In the genomic region with DNA sequence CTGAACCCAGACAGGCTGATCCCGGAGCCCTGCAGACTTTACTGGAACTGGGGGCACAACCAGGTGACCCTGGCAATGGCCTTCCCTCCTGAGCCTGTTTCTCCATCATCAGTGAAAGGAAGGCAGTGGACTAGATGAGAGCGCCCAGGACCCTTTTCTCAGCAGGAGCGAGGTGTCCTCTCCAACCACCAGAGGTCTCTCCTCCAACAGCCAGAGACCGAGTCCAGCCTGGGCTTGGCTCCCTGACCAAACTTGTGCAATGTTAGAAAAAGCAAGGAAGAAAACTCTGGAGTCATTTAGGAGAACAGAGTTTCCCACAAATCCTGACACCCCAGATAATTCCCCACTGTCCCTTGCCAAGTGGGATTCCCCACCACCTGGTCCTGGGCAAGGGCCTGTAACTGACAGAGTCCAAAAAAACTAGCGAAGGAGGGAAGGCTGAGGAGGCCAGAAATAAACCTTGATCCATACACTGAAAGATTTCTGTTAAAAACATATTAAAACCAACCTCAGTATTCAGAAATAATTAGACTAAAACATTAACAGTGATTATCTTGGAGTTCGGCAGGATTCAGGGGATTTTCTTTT, we compare ENCODE assay signal across 1 cellular context.
TF ChIP-seq lines count a peak whose summit lies in the region.

No MANE protein-coding gene starts in this region.

TF ChIP-seq in GM12878, 131 proteins besides CTCF, POLR2A, EP300 and RAD21:
- TF ChIP-seq YBX1 (IDR thresholded peaks at IDR 0.05) = no peak
- TF ChIP-seq JUNB (IDR thresholded peaks at IDR 0.05) = no peak
- TF ChIP-seq MTA3 (IDR thresholded peaks at IDR 0.05; ENCODE audit: borderline replicate concordance, low read length) = no peak
- TF ChIP-seq, protein P1, sequence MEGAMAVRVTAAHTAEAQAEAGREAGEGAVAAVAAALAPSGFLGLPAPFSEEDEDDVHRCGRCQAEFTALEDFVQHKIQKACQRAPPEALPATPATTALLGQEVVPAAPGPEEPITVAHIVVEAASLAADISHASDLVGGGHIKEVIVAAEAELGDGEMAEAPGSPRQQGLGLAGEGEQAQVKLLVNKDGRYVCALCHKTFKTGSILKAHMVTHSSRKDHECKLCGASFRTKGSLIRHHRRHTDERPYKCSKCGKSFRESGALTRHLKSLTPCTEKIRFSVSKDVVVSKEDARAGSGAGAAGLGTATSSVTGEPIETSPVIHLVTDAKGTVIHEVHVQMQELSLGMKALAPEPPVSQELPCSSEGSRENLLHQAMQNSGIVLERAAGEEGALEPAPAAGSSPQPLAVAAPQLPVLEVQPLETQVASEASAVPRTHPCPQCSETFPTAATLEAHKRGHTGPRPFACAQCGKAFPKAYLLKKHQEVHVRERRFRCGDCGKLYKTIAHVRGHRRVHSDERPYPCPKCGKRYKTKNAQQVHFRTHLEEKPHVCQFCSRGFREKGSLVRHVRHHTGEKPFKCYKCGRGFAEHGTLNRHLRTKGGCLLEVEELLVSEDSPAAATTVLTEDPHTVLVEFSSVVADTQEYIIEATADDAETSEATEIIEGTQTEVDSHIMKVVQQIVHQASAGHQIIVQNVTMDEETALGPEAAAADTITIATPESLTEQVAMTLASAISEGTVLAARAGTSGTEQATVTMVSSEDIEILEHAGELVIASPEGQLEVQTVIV (IDR thresholded peaks at IDR 0.05; ENCODE audit: borderline replicate concordance, partially characterized antibody) = no peak
- TF ChIP-seq YY1 (IDR thresholded peaks at IDR 0.05; ENCODE audit: low read depth, low read length) = 0 out of 2 replicates have a peak, but pooled peaks have one; percentile 37
- no peak for TF ChIP-seq NFIC (IDR thresholded peaks at IDR 0.05; ENCODE audit: low read depth, low read length)
- peak; percentile 64; the same call in 1 of the 2 replicates for TF ChIP-seq SMC3 (IDR thresholded peaks at IDR 0.05; ENCODE audit: borderline replicate concordance, low read length)
- TF ChIP-seq SMAD5 (IDR thresholded peaks at IDR 0.05; ENCODE audit: low read depth) = no peak
- no peak for TF ChIP-seq RB1 (IDR thresholded peaks at IDR 0.05; ENCODE audit: borderline replicate concordance)
TF ChIP-seq in GM12878: peak in this region for 2.
